Comparison of ENCODE assay signal across 20 cellular contexts in genomic region chr6:144447487-144447886, GRCh38.
DNase-seq lines count a peak whose midpoint lies in the region; ATAC-seq, FAIRE-seq and TF ChIP-seq lines count a peak whose summit lies in the region.
"Had no signal": no experiment of that assay in that cellular context is flagged by ENCODE, and none has a peak within 500 bp of the region (broad histone marks: within the 10 kb centered on the region; RNA-seq: fewer than 3 reads in every experiment).

No MANE protein-coding gene starts in this region.

- no peak for FAIRE-seq in bronchial epithelial cell (lab: Jason Lieb, UNC)
- FAIRE-seq: HepG2 had no signal

- BruUV-seq in Calu3 (replicated peaks; lab: Mats Ljungman, UMichigan), result no TSS peak

- TF ChIP-seq CTCF in bronchial epithelial cell (IDR thresholded peaks at IDR 0.05; ENCODE audit: insufficient read depth, low read length, severe bottlenecking) (no peak), natural killer cell (IDR thresholded peaks at IDR 0.05) (no peak), Calu3 (IDR thresholded peaks at IDR 0.05; ENCODE audit: unreplicated experiment) (no peak)

- no peaks in the 10 kb centered on the region for H3K9me3 Mint-ChIP-seq in natural killer cell
- H3K9me3 Mint-ChIP-seq in Calu3 (ENCODE audit: low read depth, unreplicated experiment), result no peaks in the 10 kb centered on the region
- H3K9me3 Mint-ChIP-seq: activated naive CD4-positive, alpha-beta T cell treated with anti-CD3 and anti-CD28 coated beads, Interleukin-2, amount 50 U/mL, for 72 hours; neural crest cell had no signal

- H3K27me3 Mint-ChIP-seq in natural killer cell (ENCODE audit: low read depth in 2 of 2) (no peaks in the 10 kb centered on the region), Calu3 (ENCODE audit: unreplicated experiment) (no peaks in the 10 kb centered on the region)

- CTCF ChIA-PET in Calu3 (lab: Charles Lee), result no interaction called here

- H3K4me3 Mint-ChIP-seq in natural killer cell, result no peak overlapping the region
- no peak overlapping the region for H3K4me3 Mint-ChIP-seq in Calu3 (ENCODE audit: low read depth, unreplicated experiment)
- H3K4me3 Mint-ChIP-seq: neural crest cell; T-helper 2 cell treated with Interferon-gamma antibody and Interleukin-4, amounts not matched to agents 5 μg/mL and 100 μg/mL, for 36 hours had no signal

- peaks cover 3% of the 10 kb centered on the region for H3K36me3 ChIP-seq in bronchial epithelial cell (ENCODE audit: control insufficient read depth, insufficient read depth, low read length)

- H3K27me3 ChIP-seq in bronchial epithelial cell (ENCODE audit: control insufficient read depth, insufficient read depth, low read length), result no peaks in the 10 kb centered on the region
- H3K27me3 ChIP-seq: BLaER1, testis had no signal

- ATAC-seq in natural killer cell, result no peak
- ATAC-seq: activated naive CD4-positive, alpha-beta T cell treated with anti-CD3 and anti-CD28 coated beads, Interleukin-2, amount 50 U/mL, for 72 hours; HepG2 had no signal

- no peak overlapping the region for H3K4me3 ChIP-seq in bronchial epithelial cell (ENCODE audit: low read depth, low read length)
- H3K4me3 ChIP-seq: BLaER1, testis had no signal

- H3K27ac Mint-ChIP-seq in natural killer cell, result peak overlapping the region; percentile 6 to 70
- no peak overlapping the region for H3K27ac Mint-ChIP-seq in Calu3 (ENCODE audit: unreplicated experiment)
- H3K27ac Mint-ChIP-seq: activated naive CD4-positive, alpha-beta T cell treated with anti-CD3 and anti-CD28 coated beads, Interleukin-2, amount 50 U/mL, for 72 hours; T-helper 2 cell treated with Interferon-gamma antibody and Interleukin-4, amounts not matched to agents 5 μg/mL and 100 μg/mL, for 36 hours had no signal

- H3K36me3 Mint-ChIP-seq in natural killer cell, result peaks cover 26% of the 10 kb centered on the region
- H3K36me3 Mint-ChIP-seq in Calu3 (ENCODE audit: insufficient read depth, unreplicated experiment), result peaks cover 5% of the 10 kb centered on the region

- intact Hi-C loops in natural killer cell (cut with micrococcal nuclease), result no loop called here
- intact Hi-C loops in Calu3 (cut with micrococcal nuclease; ENCODE audit: unreplicated experiment), result no loop called here

- H3K4me1 Mint-ChIP-seq in natural killer cell (peaks cover 20 to 23% of the 10 kb centered on the region in 2 donors), Calu3 (ENCODE audit: low read depth, unreplicated experiment) (no peaks in the 10 kb centered on the region)
- H3K4me1 Mint-ChIP-seq: neural crest cell had no signal

- peak; percentile 43 for DNase-seq in Daoy (ENCODE audit: low read depth)
- peak; percentile 75 for DNase-seq in M059J (ENCODE audit: low read depth)
- DNase-seq in bronchial epithelial cell (ENCODE audit: low read depth), result peak; percentile 73
- no peak for DNase-seq in natural killer cell
- no peak for DNase-seq in COR-L47 (lab: John Stamatoyannopoulos, UW)
- DNase-seq in DMS153 treated with DMSO at 0.1 percent for 48 hours (lab: John Stamatoyannopoulos, UW; ENCODE audit: unreplicated experiment), result no peak
- DNase-seq in Calu3, result no peak
- DNase-seq in NCI-H2171 (lab: John Stamatoyannopoulos, UW), result no peak
- DNase-seq: activated CD4-positive, alpha-beta T cell treated with anti-CD3 and anti-CD28 coated beads for 1 hour; central memory CD4-positive, alpha-beta T cell; DMS153; mesendoderm; MV-4-11; SIG-M5; testis had no signal

Comparison
In these comparisons a context has a peak if more than half of its experiments do, and no peak if none do; other contexts are left out.
1. DNase-seq: peak in Daoy (single experiment), M059J (single experiment) and bronchial epithelial cell (single experiment); none in natural killer cell (single experiment), COR-L47 (single experiment), DMS153 treated with DMSO at 0.1 percent for 48 hours (single experiment), Calu3 (single experiment) and NCI-H2171 (single experiment).